In the genomic region with DNA sequence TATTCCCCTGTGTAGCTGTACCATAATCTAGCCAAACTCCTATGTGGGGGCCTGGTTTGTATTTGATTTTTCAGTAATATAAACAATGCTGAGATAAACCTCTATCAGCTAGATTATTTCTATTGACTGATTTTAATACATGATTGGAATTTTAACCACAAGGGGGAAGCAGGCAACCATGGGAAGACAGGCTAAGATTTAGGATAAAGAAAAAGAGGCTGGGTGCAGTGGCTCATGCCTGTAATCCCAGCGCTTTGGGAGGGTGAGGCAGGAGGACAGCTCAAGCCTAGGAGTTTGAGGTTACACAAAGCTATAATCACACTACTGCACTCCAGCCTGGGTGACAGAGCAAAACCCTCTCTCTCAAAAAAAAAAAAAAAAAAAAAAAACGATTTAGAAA, we compare ENCODE assay signal across 8 cellular contexts. TPM values are rescaled to one million over a fixed set of nuclear protein-coding genes. Genes with fewer than 3 reads are reported as not detected.
A peak's percentile ranks its signal among the peaks of the same experiment; 100 is the strongest.
DNase-seq lines count a peak whose midpoint lies in the region; ATAC-seq and TF ChIP-seq lines count a peak whose summit lies in the region.

No MANE protein-coding gene starts in this region.

- no peaks in the 10 kb centered on the region for H3K9me2 ChIP-seq in Loucy (replicated peaks; ENCODE audit: low read depth, low read length)

- H3K79me2 ChIP-seq in Loucy (ENCODE audit: insufficient read depth, low read length), result no peaks in the 10 kb centered on the region

- H3K9me3 ChIP-seq in Loucy (ENCODE audit: insufficient read depth, low read depth, low read length) (no peaks in the 10 kb centered on the region), suprapubic skin (no peaks in the 10 kb centered on the region)

- H3K4me2 ChIP-seq in Loucy (ENCODE audit: low read depth, low read length, poor library complexity, severe bottlenecking), result no peak overlapping the region

- H3K4me1 ChIP-seq in Loucy (ENCODE audit: insufficient read depth, low read length, poor library complexity, severe bottlenecking) (no peaks in the 10 kb centered on the region), suprapubic skin (peaks cover 38% of the 10 kb centered on the region)

- no peaks in the 10 kb centered on the region for H3K36me3 Mint-ChIP-seq in chondrocyte (ENCODE audit: low read depth)
- H3K36me3 Mint-ChIP-seq in mesothelial cell of epicardium, result no peaks in the 10 kb centered on the region

- no peak for ATAC-seq in GM18517 (IDR thresholded peaks at IDR 0.05; ENCODE audit: unreplicated experiment)

- H3K36me3 ChIP-seq in Loucy (ENCODE audit: insufficient read depth, low read length) (no peaks in the 10 kb centered on the region), suprapubic skin (no peaks in the 10 kb centered on the region)

- no peak overlapping the region for H3K4me3 ChIP-seq in Loucy (ENCODE audit: low read length, poor library complexity, severe bottlenecking)
- H3K4me3 ChIP-seq in suprapubic skin, result no peak overlapping the region

- H3K27ac Mint-ChIP-seq in chondrocyte (ENCODE audit: unreplicated experiment) (no peak overlapping the region), mesothelial cell of epicardium (no peak overlapping the region)

- WGBS in suprapubic skin, result 21% methylated on average over 2 of the region's 2 CpGs

- peaks cover 7% of the 10 kb centered on the region for H3K27me3 ChIP-seq in Loucy (ENCODE audit: insufficient read depth, low read length, poor library complexity, severe bottlenecking)
- no peaks in the 10 kb centered on the region for H3K27me3 ChIP-seq in suprapubic skin

- peak; percentile 25; the same call in 1 of the 2 replicates for TF ChIP-seq CTCF in Loucy (conservative IDR thresholded peaks at IDR 0.05; ENCODE audit: low read length)
- TF ChIP-seq CTCF in chondrocyte (IDR thresholded peaks at IDR 0.05), result peak; percentile 81
- peak in 1 of 2 donors; percentile 65 for TF ChIP-seq CTCF in suprapubic skin (IDR thresholded peaks at IDR 0.05)
- TF ChIP-seq CTCF in mesothelial cell of epicardium (IDR thresholded peaks at IDR 0.05; ENCODE audit: unreplicated experiment), result no peak

- no peak overlapping the region for H2AFZ ChIP-seq in Loucy (ENCODE audit: low read length)

- H3K27me3 Mint-ChIP-seq in chondrocyte (ENCODE audit: low read depth) (peaks cover 5% of the 10 kb centered on the region), mesothelial cell of epicardium (ENCODE audit: low read depth) (peaks cover 17% of the 10 kb centered on the region)

- peak; percentile 55 for DNase-seq in CD1c-positive myeloid dendritic cell (ENCODE audit: extremely low spot score)
- DNase-seq in chondrocyte (ENCODE audit: low spot score), result no peak
- DNase-seq in myocyte (ENCODE audit: low read depth), result peak; percentile 52
- no peak for DNase-seq in RPMI8226
- DNase-seq in suprapubic skin (ENCODE audit: low spot score in 2 of 2), result no peak
- DNase-seq in mesothelial cell of epicardium (ENCODE audit: low spot score in 2 of 2, unreplicated experiment in 2 of 2), result no peak

- no peak overlapping the region for H3K27ac ChIP-seq in suprapubic skin

- no peaks in the 10 kb centered on the region for H4K20me1 ChIP-seq in Loucy (ENCODE audit: insufficient read depth, low read length, poor library complexity, severe bottlenecking)

- TF ChIP-seq EP300 in suprapubic skin (IDR thresholded peaks at IDR 0.05), result no peak

- H3K4me3 Mint-ChIP-seq in chondrocyte (ENCODE audit: unreplicated experiment), result no peak overlapping the region
- no peak overlapping the region for H3K4me3 Mint-ChIP-seq in mesothelial cell of epicardium

- no peak overlapping the region for H3K9ac ChIP-seq in Loucy (ENCODE audit: low read depth, low read length, poor library complexity, severe bottlenecking)

- peaks cover 11% of the 10 kb centered on the region for H3K4me1 Mint-ChIP-seq in chondrocyte (ENCODE audit: low read depth)
- H3K4me1 Mint-ChIP-seq in mesothelial cell of epicardium, result peaks cover 7% of the 10 kb centered on the region

- no peaks in the 10 kb centered on the region for H3F3A ChIP-seq in Loucy (ENCODE audit: low read depth)

- no peak for TF ChIP-seq POLR2A in suprapubic skin (IDR thresholded peaks at IDR 0.05)

- H3K9me3 Mint-ChIP-seq in chondrocyte (ENCODE audit: low read depth), result no peaks in the 10 kb centered on the region
- H3K9me3 Mint-ChIP-seq in mesothelial cell of epicardium, result peaks cover 3% of the 10 kb centered on the region

RNA-seq across cellular contexts. Expression of a gene that starts 18.1 kb away (rescaled TPM):
- total RNA-seq in chondrocyte (1.5 to 5.3 TPM (median 4.9 TPM) in 3 replicates), myocyte (3.7 and 5.6 TPM in 2 replicates), suprapubic skin (100 to 1,000 TPM; 242 to 601 (median 378) TPM), mesothelial cell of epicardium (2.0 to 2.6 TPM (median 2.4 TPM) in 3 replicates)
- 11.6 TPM for polyA plus RNA-seq in myocyte (2012)

Comparison
In these comparisons a context has a peak if more than half of its experiments do, and no peak if none do; other contexts are left out.
1. DNase-seq: peak in CD1c-positive myeloid dendritic cell (single experiment) and myocyte (single experiment); none in chondrocyte (single experiment), RPMI8226 (single experiment), suprapubic skin (0 of 2) and mesothelial cell of epicardium (0 of 2).
2. RNA of a gene that starts 18.1 kb away (total RNA-seq): 242 to 601 TPM in suprapubic skin; 1.5 to 5.3 TPM in chondrocyte, 3.7 to 5.6 TPM in myocyte and 2.0 to 2.6 TPM in mesothelial cell of epicardium; every median in the first group is over 10 times any median in the second.